ENCODE assay signal across 1 cellular context in genomic region chr1:46517010-46517600, GRCh38.
TF ChIP-seq lines count a peak whose summit lies in the region.

No MANE protein-coding gene starts in this region.

TF ChIP-seq in K562, 482 proteins besides CTCF, POLR2A, EP300 and RAD21 (continued from another document and continues in another):
- TF ChIP-seq MLX (CRISPR knock-in tag; conservative IDR thresholded peaks at IDR 0.05) (no peak), NEUROD1 (IDR thresholded peaks at IDR 0.05; ENCODE audit: borderline replicate concordance, low read depth, low read length, partially characterized antibody) (no peak), RB1 (IDR thresholded peaks at IDR 0.05; ENCODE audit: low read depth) (peak; percentile 37; the same call in 1 of the 2 replicates), RHOXF2B (CRISPR knock-in tag; conservative IDR thresholded peaks at IDR 0.05) (no peak), SMARCB1 (IDR thresholded peaks at IDR 0.05; ENCODE audit: insufficient read length, low read depth) (no peak), HNRNPH1 (optimal IDR thresholded peaks at IDR 0.05; ENCODE audit: low read depth, low read length) (no peak), THRA (IDR thresholded peaks at IDR 0.05) (no peak), ZEB2 (IDR thresholded peaks at IDR 0.05) (peak; percentile 84; the same call in 1 of the 2 replicates), JUND (IDR thresholded peaks at IDR 0.05; ENCODE audit: borderline replicate concordance, low read depth, low read length) (peak; percentile 39; the same call in 1 of the 2 replicates), JUND (tag; IDR thresholded peaks at IDR 0.05; ENCODE audit: borderline replicate concordance, low read depth, low read length) (0 out of 3 replicates have a peak, but pooled peaks have one; percentile 3), SNIP1 (IDR thresholded peaks at IDR 0.05; ENCODE audit: low read depth) (no peak), E2F6 (IDR thresholded peaks at IDR 0.05; ENCODE audit: borderline replicate concordance in 1 of 2, extremely low read depth in 1 of 2, insufficient read depth in 1 of 2, insufficient read length in 1 of 2, low read depth in 1 of 2, low read length in 1 of 2, poor library complexity in 1 of 2, severe bottlenecking in 1 of 2) (peak in 1 of 2 experiments; percentile 8), SFPQ (IDR thresholded peaks at IDR 0.05; ENCODE audit: low read depth, low read length) (no peak), ELF1 (tag; IDR thresholded peaks at IDR 0.05) (no peak), TFAM (CRISPR knock-in tag; conservative IDR thresholded peaks at IDR 0.05) (no peak), TARDBP (IDR thresholded peaks at IDR 0.05) (no peak), USF1 (CRISPR knock-in tag; IDR thresholded peaks at IDR 0.05) (no peak), U2AF2 (optimal IDR thresholded peaks at IDR 0.05; ENCODE audit: low read depth, low read length) (no peak), KDM2B (CRISPR knock-in tag; IDR thresholded peaks at IDR 0.05) (no peak), SUPT5H (IDR thresholded peaks at IDR 0.05) (no peak), ESRRB (CRISPR knock-in tag; IDR thresholded peaks at IDR 0.05; ENCODE audit: borderline replicate concordance) (no peak), VEZF1 (CRISPR knock-in tag; IDR thresholded peaks at IDR 0.05) (peak; percentile 52; the same call in 1 of the 2 replicates), ZNF146 (CRISPR knock-in tag; IDR thresholded peaks at IDR 0.05; ENCODE audit: unreplicated experiment) (no peak), SAP30 (IDR thresholded peaks at IDR 0.05; ENCODE audit: borderline replicate concordance, insufficient read depth, low read depth, low read length, poor library complexity, severe bottlenecking) (no peak), GMEB1 (CRISPR knock-in tag; IDR thresholded peaks at IDR 0.05) (no peak), ZNF655 (CRISPR knock-in tag; IDR thresholded peaks at IDR 0.05) (no peak), KLF16 (IDR thresholded peaks at IDR 0.05) (no peak), HDGF (IDR thresholded peaks at IDR 0.05) (0 out of 2 replicates have a peak, but pooled peaks have one; percentile 56), ZNF134 (CRISPR knock-in tag; conservative IDR thresholded peaks at IDR 0.05) (no peak), ETS2 (tag; IDR thresholded peaks at IDR 0.05; ENCODE audit: borderline replicate concordance, poor library complexity, severe bottlenecking) (no peak), PKNOX1 (IDR thresholded peaks at IDR 0.05) (peak; percentile 26; the same call in 1 of the 2 replicates), MNT (conservative IDR thresholded peaks at IDR 0.05) (no peak), SOX6 (IDR thresholded peaks at IDR 0.05) (no peak), NR0B1 (IDR thresholded peaks at IDR 0.05; ENCODE audit: partially characterized antibody) (no peak), MITF (IDR thresholded peaks at IDR 0.05) (no peak), PTTG1 (tag; IDR thresholded peaks at IDR 0.05; ENCODE audit: low read depth) (no peak), ZNF766 (CRISPR knock-in tag; conservative IDR thresholded peaks at IDR 0.05) (no peak), ATF7 (IDR thresholded peaks at IDR 0.05) (0 out of 2 replicates have a peak, but pooled peaks have one; percentile 18), E2F8 (IDR thresholded peaks at IDR 0.05; ENCODE audit: low read depth, partially characterized antibody) (no peak)
